Comparison of ENCODE assay signal across 8 cellular contexts in the genomic region with DNA sequence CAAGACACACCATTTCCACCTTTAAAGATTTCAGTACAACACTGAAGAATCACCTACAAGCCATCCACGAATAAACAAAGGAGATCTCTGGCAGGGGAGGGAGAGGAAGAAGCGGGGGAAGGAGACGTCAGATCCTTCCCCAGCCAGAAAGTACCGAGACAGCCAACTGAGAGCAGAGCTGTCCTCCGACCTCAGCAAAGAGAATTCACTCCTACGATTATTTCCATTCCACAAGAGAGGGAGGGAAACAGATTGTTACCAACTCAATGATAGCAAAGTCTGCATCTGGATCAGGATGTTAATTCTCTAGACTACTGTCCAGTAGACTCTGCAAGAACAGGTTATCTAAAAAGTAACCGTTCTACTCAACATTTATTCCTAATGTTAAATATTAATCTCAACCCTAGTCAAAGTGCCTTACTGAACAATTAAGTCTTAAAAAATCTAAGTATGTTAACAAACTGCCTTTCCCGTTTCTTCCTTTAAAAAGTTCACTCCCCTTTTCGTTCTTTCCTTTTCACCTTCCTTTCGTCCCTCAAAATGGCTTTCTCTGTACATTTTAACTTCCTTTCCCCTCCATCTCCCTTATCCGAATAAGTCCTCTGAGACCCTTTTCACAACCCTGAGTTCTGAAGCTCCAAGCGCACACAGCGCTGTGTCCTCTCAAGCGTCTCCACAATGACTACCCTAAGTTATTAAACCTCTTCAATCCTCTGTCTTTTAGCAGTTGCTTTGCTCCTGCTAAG. TPM values are rescaled to one million over a fixed set of nuclear protein-coding genes. Genes with fewer than 3 reads are reported as not detected.
A peak's percentile ranks its signal among the peaks of the same experiment; 100 is the strongest.
DNase-seq lines count a peak whose midpoint lies in the region; ATAC-seq, FAIRE-seq and TF ChIP-seq lines count a peak whose summit lies in the region.

No MANE protein-coding gene starts in this region.

- CTCF ChIA-PET in GM12878 (lab: Yijun Ruan, JAX), result interaction anchor here (1.6 kb wide), 1 partner anchor 133 kb away, joined by 5 read pairs; no protein-coding TSS in a partner anchor

- peak overlapping the region; percentile 42 for H2AFZ ChIP-seq in GM12878 (ENCODE audit: control insufficient read depth, low read depth, low read length)

- under 1% methylated on average over 14 of the region's 14 CpGs for WGBS in GM12878 (ENCODE audit: insufficient coverage, insufficient replicate concordance, low lambda C conversion rate, missing lambda C conversion rate)

- peak overlapping the region; percentile 91 for H3K9ac ChIP-seq in GM12878 (ENCODE audit: control insufficient read depth, insufficient read depth, low read length)

- DNase-seq in AG10803 (ENCODE audit: low read depth), result peak; percentile 56
- DNase-seq in T-helper 1 cell, result peak; percentile 45 to 72 (median 61)
- no peak for DNase-seq in GM12878 (ENCODE audit: low read depth, low spot score)
- DNase-seq in islet precursor cell, result peak; percentile 60
- peak; percentile 65 for DNase-seq in stimulated activated CD4-positive, alpha-beta T cell treated with anti-CD3 and anti-CD28 coated beads, Interleukin-15, amount 100 ng/mL, for 24 hours
- DNase-seq in DMS153 (lab: John Stamatoyannopoulos, UW), result no peak

- FAIRE-seq in GM12878 (lab: Jason Lieb, UNC), result peak; percentile 94

- TF ChIP-seq POLR2A in GM12878 (IDR thresholded peaks at IDR 0.05; ENCODE audit: low read depth, low read length), result peak; percentile 72

- BruUV-seq in GM12878 (replicated peaks; lab: Mats Ljungman, UMichigan), result TSS peak; percentile 58

- H3K4me3 ChIP-seq in AG10803 (ENCODE audit: low read length) (peak overlapping the region; percentile 68), GM12878 (peak overlapping the region; percentile 98)

- peaks cover 2 to 16% of the 10 kb centered on the region in 2 experiments; a peak in 2 of 4 replicates for H3K36me3 ChIP-seq in GM12878 (ENCODE audit: control insufficient read depth in 2 of 2, insufficient read depth in 2 of 2, low read length in 1 of 2)

- intact Hi-C loops in GM12878 (cut with micrococcal nuclease; ENCODE audit: unreplicated experiment), result loop anchor here (1.0 to 10.0 kb wide), 6 partner anchors 21 to 1990 kb away; a partner anchor contains a TSS

- TF ChIP-seq RAD21 in GM12878 (IDR thresholded peaks at IDR 0.05; ENCODE audit: insufficient read depth, low read depth, low read length), result no peak

- ATAC-seq in GM18868 (IDR thresholded peaks at IDR 0.05; ENCODE audit: unreplicated experiment), result peak; percentile 15
- peak; percentile 16 for ATAC-seq in HG03571 (IDR thresholded peaks at IDR 0.05; ENCODE audit: unreplicated experiment)
- peak; percentile 28 for ATAC-seq in GM12878

- H3K27ac ChIP-seq in GM12878 (ENCODE audit: control insufficient read depth, insufficient read depth), result peak overlapping the region; percentile 99

- peak overlapping the region; percentile 84 for H3K4me2 ChIP-seq in GM12878 (ENCODE audit: control insufficient read depth, insufficient read depth)

- H3K79me2 ChIP-seq in GM12878 (ENCODE audit: control insufficient read depth, insufficient read depth, low read length), result peaks cover 83% of the 10 kb centered on the region

- no peaks in the 10 kb centered on the region for H3K27me3 ChIP-seq in GM12878 (replicated peaks in 1 of 2; ENCODE audit: control insufficient read depth in 2 of 2, insufficient read depth in 2 of 2, low read length in 1 of 2)

- no peaks in the 10 kb centered on the region for H3K9me3 ChIP-seq in GM12878 (replicated peaks; ENCODE audit: control insufficient read depth, insufficient read depth, low read length)

- H4K20me1 ChIP-seq in GM12878 (ENCODE audit: control insufficient read depth, insufficient read depth), result no peaks in the 10 kb centered on the region

- no peak for TF ChIP-seq CTCF in AG10803 (conservative IDR thresholded peaks at IDR 0.05; ENCODE audit: low read length)
- TF ChIP-seq CTCF in GM12878 (IDR thresholded peaks at IDR 0.05 in 2 of 3, conservative IDR thresholded peaks at IDR 0.05 in 1 of 3; ENCODE audit: control insufficient read depth in 2 of 3, extremely low read depth in 1 of 3, insufficient read depth in 1 of 3, low read depth in 3 of 3, low read length in 3 of 3), result no peak

- SMC1A ChIA-PET in GM12878 (lab: Charles Lee; ENCODE audit: uncharacterized antibody, unreplicated experiment), result interaction anchor here (0.7 to 1.6 kb wide), 6 partner anchors 10 to 101 kb away, joined by 3 to 5 read pairs (median 5); no protein-coding TSS in a partner anchor

- POLR2A ChIA-PET in GM12878 (lab: Charles Lee), result interaction anchor here (0.6 to 1.8 kb wide), 3 partner anchors 9 to 1967 kb away, joined by 4 to 5 read pairs (median 5); no protein-coding TSS in a partner anchor

- RAD21 ChIA-PET in GM12878 (lab: Charles Lee; ENCODE audit: unreplicated experiment), result interaction anchor here (1.5 to 3.4 kb wide), 3 partner anchors 38 to 105 kb away, joined by 3 to 11 read pairs (median 10); no protein-coding TSS in a partner anchor

- in situ Hi-C loops in GM12878 (cut with MboI), result loop anchor here (5.0 kb wide), 1 partner anchor 100 kb away; no protein-coding TSS in a partner anchor

- no peak for TF ChIP-seq EP300 in GM12878 (IDR thresholded peaks at IDR 0.05; ENCODE audit: borderline replicate concordance in 1 of 2, control insufficient read depth in 1 of 2, low read depth in 2 of 2, low read length in 2 of 2)

- H3K4me1 ChIP-seq in GM12878 (ENCODE audit: control insufficient read depth, insufficient read depth, low read length), result peaks cover 9% of the 10 kb centered on the region

TF ChIP-seq in GM12878, 131 proteins besides CTCF, POLR2A, EP300 and RAD21 (continues in another document):
- TF ChIP-seq CBX5 (IDR thresholded peaks at IDR 0.05; ENCODE audit: low read depth) (no peak), IKZF2 (IDR thresholded peaks at IDR 0.05) (no peak), MXI1 (IDR thresholded peaks at IDR 0.05; ENCODE audit: low read depth, low read length) (no peak), NR2F1 (conservative IDR thresholded peaks at IDR 0.05) (no peak), BACH1 (IDR thresholded peaks at IDR 0.05; ENCODE audit: borderline replicate concordance) (peak; percentile 16; the same call in 1 of the 2 replicates), CREM (IDR thresholded peaks at IDR 0.05; ENCODE audit: low read depth) (peak; percentile 71; the same call in 1 of the 2 replicates), NR2C1 (IDR thresholded peaks at IDR 0.05) (no peak), BMI1 (IDR thresholded peaks at IDR 0.05; ENCODE audit: borderline replicate concordance) (no peak), ETV6 (conservative IDR thresholded peaks at IDR 0.05 in 1 of 2, IDR thresholded peaks at IDR 0.05 in 1 of 2; ENCODE audit: borderline replicate concordance in 1 of 2, low read depth in 1 of 2) (peak in 1 of 2 experiments; percentile 9; a peak in 1 of 4 replicates), SMAD1 (IDR thresholded peaks at IDR 0.05; ENCODE audit: low read depth, partially characterized antibody) (peak; percentile 35), ZSCAN29 (IDR thresholded peaks at IDR 0.05) (no peak), EGR1 (IDR thresholded peaks at IDR 0.05; ENCODE audit: borderline replicate concordance in 1 of 2, low read depth in 2 of 2, low read length in 2 of 2) (0 out of 3 replicates have a peak, but pooled peaks of 1 of the 2 experiments have one; percentile 12)
- TF ChIP-seq, protein P1, sequence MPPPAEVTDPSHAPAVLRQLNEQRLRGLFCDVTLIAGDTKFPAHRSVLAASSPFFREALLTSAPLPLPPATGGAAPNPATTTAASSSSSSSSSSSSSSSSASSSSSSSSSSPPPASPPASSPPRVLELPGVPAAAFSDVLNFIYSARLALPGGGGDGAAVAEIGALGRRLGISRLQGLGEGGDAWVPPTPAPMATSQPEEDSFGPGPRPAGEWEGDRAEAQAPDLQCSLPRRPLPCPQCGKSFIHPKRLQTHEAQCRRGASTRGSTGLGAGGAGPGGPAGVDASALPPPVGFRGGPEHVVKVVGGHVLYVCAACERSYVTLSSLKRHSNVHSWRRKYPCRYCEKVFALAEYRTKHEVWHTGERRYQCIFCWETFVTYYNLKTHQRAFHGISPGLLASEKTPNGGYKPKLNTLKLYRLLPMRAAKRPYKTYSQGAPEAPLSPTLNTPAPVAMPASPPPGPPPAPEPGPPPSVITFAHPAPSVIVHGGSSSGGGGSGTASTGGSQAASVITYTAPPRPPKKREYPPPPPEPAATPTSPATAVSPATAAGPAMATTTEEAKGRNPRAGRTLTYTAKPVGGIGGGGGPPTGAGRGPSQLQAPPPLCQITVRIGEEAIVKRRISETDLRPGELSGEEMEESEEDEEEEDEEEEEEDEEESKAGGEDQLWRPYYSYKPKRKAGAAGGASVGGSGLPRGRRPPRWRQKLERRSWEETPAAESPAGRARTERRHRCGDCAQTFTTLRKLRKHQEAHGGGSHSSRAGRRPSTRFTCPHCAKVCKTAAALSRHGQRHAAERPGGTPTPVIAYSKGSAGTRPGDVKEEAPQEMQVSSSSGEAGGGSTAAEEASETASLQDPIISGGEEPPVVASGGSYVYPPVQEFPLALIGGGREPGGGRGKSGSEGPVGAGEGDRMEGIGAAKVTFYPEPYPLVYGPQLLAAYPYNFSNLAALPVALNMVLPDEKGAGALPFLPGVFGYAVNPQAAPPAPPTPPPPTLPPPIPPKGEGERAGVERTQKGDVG (CRISPR knock-in tag; IDR thresholded peaks at IDR 0.05), result no peak

RNA-seq across cellular contexts. Expression of a gene that starts 1.4 kb away (rescaled TPM):
- total RNA-seq in GM12878 (2013; cell fraction: nucleolus; rRNA removed), result 314 and 338 TPM in 2 replicates
- 71.5 and 86.9 TPM in 2 replicates for total RNA-seq in GM12878 (2014; rRNA removed)
- total RNA-seq in GM12878 (2014; rRNA removed; fragmentation: Illumina TruSeq; extraction: Trizol), result 152 and 158 TPM in 2 replicates
- total RNA-seq in GM12878 (2021), result 56.4 and 57.8 TPM in 2 replicates
- 13.4 TPM for polyA plus RNA-seq in GM12878 (2011; ENCODE audit: low read depth)
- polyA plus RNA-seq in GM12878 (2011; rRNA removed), result 44.5 and 67.1 TPM in 2 replicates
- polyA plus RNA-seq in GM12878 (2011; cell fraction: cytosol; rRNA removed), result 15.0 and 17.8 TPM in 2 replicates
- 82.9 and 98.6 TPM in 2 replicates for polyA plus RNA-seq in GM12878 (2011; cell fraction: nucleus; rRNA removed)
- 22.4 and 25.9 TPM in 2 replicates for polyA plus RNA-seq in GM12878 (2012)
- polyA plus RNA-seq in GM12878 (2014; fragmentation: Illumina TruSeq; extraction: Trizol), result 102 and 123 TPM in 2 replicates
- 10 to 100 TPM; 25.5 to 32.1 TPM for polyA plus RNA-seq in GM12878 (2014; fragmentation: Nextera tagmentation; extraction: Ambion mirVana)
- 56.9 and 66.5 TPM in 2 replicates for polyA plus RNA-seq in GM12878 (2014; rRNA removed)
- 10 to 100 TPM; 29.3 to 29.4 TPM for polyA plus RNA-seq in GM12878 (2016; fragmentation: Nextera tagmentation; extraction: Ambion mirVana)
- polyA minus RNA-seq in GM12878 (2011; rRNA and poly(A)+ RNA removed), result 45.0 and 65.0 TPM in 2 replicates
- polyA minus RNA-seq in GM12878 (2011; cell fraction: cytosol; rRNA and poly(A)+ RNA removed), result 21.8 and 23.8 TPM in 2 replicates
- polyA minus RNA-seq in GM12878 (2011; cell fraction: nucleus; rRNA and poly(A)+ RNA removed), result 75.1 and 105 TPM in 2 replicates

Comparison
In these comparisons a context has a peak if more than half of its experiments do, and no peak if none do; other contexts are left out.
1. DNase-seq: peak in AG10803 (single experiment), T-helper 1 cell (5 of 5), islet precursor cell (single experiment) and stimulated activated CD4-positive, alpha-beta T cell treated with anti-CD3 and anti-CD28 coated beads, Interleukin-15, amount 100 ng/mL, for 24 hours (single experiment); none in GM12878 (single experiment) and DMS153 (single experiment).
2. Peak in every context shown above with its lines, with median percentiles within 50 percentile points of each other: ATAC-seq.